In the genomic region with DNA sequence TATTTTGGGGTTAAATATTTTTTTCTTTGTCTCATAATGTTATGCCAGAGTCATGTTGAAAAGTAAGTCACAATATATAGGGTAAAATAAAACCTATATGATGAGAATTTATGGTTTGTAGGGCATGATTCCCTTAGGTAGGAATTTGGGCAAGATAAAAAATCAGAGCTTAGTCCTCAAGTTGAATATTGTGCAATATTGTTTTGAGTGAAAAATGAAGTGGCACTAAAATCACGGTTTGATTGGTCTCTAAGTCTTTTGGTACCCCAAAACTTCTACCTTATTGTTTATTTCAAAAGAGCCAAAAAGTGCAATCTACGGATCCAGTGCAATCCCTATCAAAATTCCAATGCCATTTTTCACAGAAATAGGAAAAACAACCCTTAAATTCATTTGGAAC, we compare ENCODE assay signal across 1 cellular context.
TF ChIP-seq lines count a peak whose summit lies in the region.

No MANE protein-coding gene starts in this region.

TF ChIP-seq in H1, 55 proteins besides CTCF, POLR2A, EP300 and RAD21:
- TF ChIP-seq TAF1 (IDR thresholded peaks at IDR 0.05; ENCODE audit: low read depth, low read length) (no peak), CEBPB (IDR thresholded peaks at IDR 0.05; ENCODE audit: low read depth, low read length) (0 out of 2 replicates have a peak, but pooled peaks have one; percentile 20)
